Comparison of ENCODE assay signal across 19 cellular contexts in genomic region chr2:217482343-217482742, GRCh38.
"Had no signal": no experiment of that assay in that cellular context is flagged by ENCODE, and none has a peak within 500 bp of the region (broad histone marks: within the 10 kb centered on the region; RNA-seq: fewer than 3 reads in every experiment).

No MANE protein-coding gene starts in this region.

- H3K4me3 ChIP-seq: colonic mucosa, left ventricle myocardium inferior, lower lobe of right lung, right atrium auricular region, stomach, thyroid gland had no signal

- H3K4me1 ChIP-seq: colonic mucosa, foreskin keratinocyte, lower lobe of right lung, right atrium auricular region, stomach had no signal

- H3K36me3 Mint-ChIP-seq: memory B cell; naive thymus-derived CD4-positive, alpha-beta T cell; type B pancreatic cell had no signal

- H3K4me1 Mint-ChIP-seq: memory B cell; naive thymus-derived CD4-positive, alpha-beta T cell had no signal

- H3K27ac ChIP-seq: colonic mucosa, foreskin keratinocyte, left ventricle myocardium inferior, lower lobe of right lung, neutrophil, right atrium auricular region, stomach, thyroid gland had no signal

- H3K9me3 ChIP-seq: colonic mucosa, left ventricle myocardium inferior, lower lobe of right lung, neutrophil, right atrium auricular region, stomach, thyroid gland had no signal

- H3K27me3 ChIP-seq: colonic mucosa, foreskin keratinocyte, right atrium auricular region, stomach, thyroid gland had no signal

- DNase-seq: caudate nucleus; colonic mucosa; effector CD4-positive, alpha-beta T cell; foreskin keratinocyte; head of caudate nucleus; left cardiac atrium; left ventricle myocardium inferior; lower lobe of right lung; naive thymus-derived CD4-positive, alpha-beta T cell; small intestine; stimulated activated CD4-positive, alpha-beta T cell treated with anti-CD3 and anti-CD28 coated beads, Interleukin-12 subunit alpha, Interleukin-12 subunit beta, amount 100 ng/mL, for 4 hours; stimulated activated naive CD4-positive, alpha-beta T cell; stomach; substantia nigra; thyroid gland had no signal

- H3K27me3 Mint-ChIP-seq: type B pancreatic cell had no signal

- ATAC-seq: foreskin keratinocyte; left cardiac atrium; lower lobe of right lung; naive thymus-derived CD4-positive, alpha-beta T cell had no signal

- H3K27ac Mint-ChIP-seq: memory B cell; naive thymus-derived CD4-positive, alpha-beta T cell; type B pancreatic cell had no signal

- H3K36me3 ChIP-seq: colonic mucosa, left ventricle myocardium inferior, lower lobe of right lung, neutrophil, right atrium auricular region, stomach, thyroid gland had no signal

- H3K9me3 Mint-ChIP-seq: memory B cell; naive thymus-derived CD4-positive, alpha-beta T cell; type B pancreatic cell had no signal

- H3K4me3 Mint-ChIP-seq: memory B cell; naive thymus-derived CD4-positive, alpha-beta T cell; type B pancreatic cell had no signal
